1 cellular context compared by ENCODE assay signal in genomic region chr9:112550531-112550930, GRCh38.
TF ChIP-seq lines count a peak whose summit lies in the region.

No MANE protein-coding gene starts in this region.

TF ChIP-seq in GM23338, 12 proteins besides CTCF, POLR2A, EP300 and RAD21 (continued from another document):
- TF ChIP-seq ZNF462 (CRISPR knock-in tag; IDR thresholded peaks at IDR 0.05) (peak; percentile 56; the same call in 1 of the 2 replicates), NANOG (IDR thresholded peaks at IDR 0.05; ENCODE audit: borderline replicate concordance) (no peak), ETS1 (IDR thresholded peaks at IDR 0.05) (no peak), JUNB (IDR thresholded peaks at IDR 0.05; ENCODE audit: unreplicated experiment) (no peak), EZH2phosphoT487 (IDR thresholded peaks at IDR 0.05; ENCODE audit: unreplicated experiment) (no peak)
TF ChIP-seq in GM23338: peak in this region for 1.
